In the genomic region with DNA sequence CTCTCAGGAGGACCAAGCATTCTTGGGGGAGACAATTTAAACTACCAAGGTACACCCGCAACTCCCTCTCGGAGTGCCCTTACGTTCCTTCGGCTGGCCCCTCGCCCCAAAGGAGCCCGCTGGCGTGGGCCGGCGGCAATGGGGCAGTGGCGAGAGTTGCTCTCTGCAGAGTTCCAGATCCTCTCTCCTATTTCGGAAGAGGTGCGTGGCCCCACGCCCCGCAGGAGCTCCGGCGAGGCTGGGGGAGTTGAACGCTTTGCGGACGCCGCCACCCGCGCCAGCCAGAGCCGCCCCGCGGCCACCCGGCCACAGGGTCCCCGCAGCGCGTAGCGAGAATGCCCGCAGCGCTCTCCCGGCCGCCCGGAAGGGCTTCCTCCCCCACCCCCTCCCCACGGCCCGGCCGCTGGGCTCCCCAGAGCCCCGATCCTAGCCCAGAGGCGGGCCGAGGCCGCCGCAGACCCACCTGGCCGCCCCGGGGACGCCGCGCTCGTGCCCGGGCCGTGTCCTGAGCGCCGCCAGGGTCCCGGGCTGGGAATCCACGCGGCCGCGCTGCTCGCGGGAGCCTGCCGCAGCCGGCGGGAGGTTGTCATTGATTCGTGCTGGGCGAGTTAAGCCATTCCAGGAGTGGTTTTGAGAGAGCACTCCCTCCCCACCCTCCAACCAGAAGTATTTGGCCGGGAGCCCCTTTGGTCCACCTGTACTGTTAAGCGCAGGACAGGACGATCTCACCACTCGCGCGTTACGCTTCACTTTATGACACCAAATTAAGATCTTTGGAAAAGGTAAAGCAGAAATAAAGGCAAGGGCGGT, we compare ENCODE assay signal across 7 cellular contexts.
DNase-seq lines count a peak whose midpoint lies in the region; ATAC-seq lines count a peak whose summit lies in the region.

No MANE protein-coding gene starts in this region.

- H3K9ac ChIP-seq in iPS-20b (ENCODE audit: low read depth, low read length) = no peak overlapping the region

- H3K9me3 Mint-ChIP-seq in activated naive CD8-positive, alpha-beta T cell treated with anti-CD3 and anti-CD28 coated beads, Interleukin-2, amount 50 U/mL, for 24 hours = no peaks in the 10 kb centered on the region
- H3K9me3 Mint-ChIP-seq in stimulated activated effector memory CD8-positive, alpha-beta T cell treated with anti-CD3 and anti-CD28 coated beads, Interleukin-12 subunit alpha, Interleukin-12 subunit beta, amount 100 ng/mL, for 72 hours = no peaks in the 10 kb centered on the region

- H3K4me3 Mint-ChIP-seq in activated naive CD8-positive, alpha-beta T cell treated with anti-CD3 and anti-CD28 coated beads, Interleukin-2, amount 50 U/mL, for 24 hours = peak overlapping the region; percentile 52
- peak overlapping the region; percentile 17 for H3K4me3 Mint-ChIP-seq in stimulated activated effector memory CD8-positive, alpha-beta T cell treated with anti-CD3 and anti-CD28 coated beads, Interleukin-12 subunit alpha, Interleukin-12 subunit beta, amount 100 ng/mL, for 72 hours

- peaks cover 54% of the 10 kb centered on the region for H3K27me3 Mint-ChIP-seq in activated naive CD8-positive, alpha-beta T cell treated with anti-CD3 and anti-CD28 coated beads, Interleukin-2, amount 50 U/mL, for 24 hours

- DNase-seq in HuH-7 (ENCODE audit: low spot score) = peak; percentile 36
- DNase-seq in activated naive CD8-positive, alpha-beta T cell treated with anti-CD3 and anti-CD28 coated beads, Interleukin-2, amount 50 U/mL, for 24 hours = no peak
- no peak for DNase-seq in stimulated activated effector memory CD8-positive, alpha-beta T cell treated with anti-CD3 and anti-CD28 coated beads, Interleukin-12 subunit alpha, Interleukin-12 subunit beta, amount 100 ng/mL, for 72 hours (ENCODE audit: low spot score in 2 of 2)
- no peak for DNase-seq in hippocampal formation (lab: John Stamatoyannopoulos, UW)
- no peak for DNase-seq in NOMO-1 treated with DMSO at 0.1 percent for 48 hours (lab: John Stamatoyannopoulos, UW; ENCODE audit: unreplicated experiment)

- H3K4me1 ChIP-seq in iPS-20b (ENCODE audit: insufficient read depth, low read length) = peaks cover 13% of the 10 kb centered on the region; the same call in 1 of the 2 replicates

- no peak for ATAC-seq in activated naive CD8-positive, alpha-beta T cell treated with anti-CD3 and anti-CD28 coated beads, Interleukin-2, amount 50 U/mL, for 24 hours
- no peak for ATAC-seq in stimulated activated effector memory CD8-positive, alpha-beta T cell treated with anti-CD3 and anti-CD28 coated beads, Interleukin-12 subunit alpha, Interleukin-12 subunit beta, amount 100 ng/mL, for 72 hours
- no peak for ATAC-seq in GM21390 (IDR thresholded peaks at IDR 0.05; ENCODE audit: unreplicated experiment)

- H3K4me3 ChIP-seq in iPS-20b (ENCODE audit: low read length) = peak overlapping the region; percentile 76

- H3K9me3 ChIP-seq in iPS-20b (ENCODE audit: insufficient read depth, low read depth, low read length) = no peaks in the 10 kb centered on the region

- H3K36me3 ChIP-seq in iPS-20b (ENCODE audit: insufficient read depth, low read depth, low read length) = no peaks in the 10 kb centered on the region

- peaks cover 71% of the 10 kb centered on the region for H3K27me3 ChIP-seq in iPS-20b (ENCODE audit: insufficient read depth, low read length)

- H3K27ac Mint-ChIP-seq in activated naive CD8-positive, alpha-beta T cell treated with anti-CD3 and anti-CD28 coated beads, Interleukin-2, amount 50 U/mL, for 24 hours = no peak overlapping the region
- H3K27ac Mint-ChIP-seq in stimulated activated effector memory CD8-positive, alpha-beta T cell treated with anti-CD3 and anti-CD28 coated beads, Interleukin-12 subunit alpha, Interleukin-12 subunit beta, amount 100 ng/mL, for 72 hours = no peak overlapping the region

- H3K36me3 Mint-ChIP-seq in activated naive CD8-positive, alpha-beta T cell treated with anti-CD3 and anti-CD28 coated beads, Interleukin-2, amount 50 U/mL, for 24 hours (ENCODE audit: low read depth) = no peaks in the 10 kb centered on the region
- H3K36me3 Mint-ChIP-seq in stimulated activated effector memory CD8-positive, alpha-beta T cell treated with anti-CD3 and anti-CD28 coated beads, Interleukin-12 subunit alpha, Interleukin-12 subunit beta, amount 100 ng/mL, for 72 hours = no peaks in the 10 kb centered on the region

- no peak overlapping the region for H3K27ac ChIP-seq in iPS-20b (ENCODE audit: low read length)

- H3K4me1 Mint-ChIP-seq in activated naive CD8-positive, alpha-beta T cell treated with anti-CD3 and anti-CD28 coated beads, Interleukin-2, amount 50 U/mL, for 24 hours = peaks cover 10% of the 10 kb centered on the region
- peaks cover 9% of the 10 kb centered on the region for H3K4me1 Mint-ChIP-seq in stimulated activated effector memory CD8-positive, alpha-beta T cell treated with anti-CD3 and anti-CD28 coated beads, Interleukin-12 subunit alpha, Interleukin-12 subunit beta, amount 100 ng/mL, for 72 hours
